Comparison of ENCODE assay signal across 1 cellular context in the genomic region with DNA sequence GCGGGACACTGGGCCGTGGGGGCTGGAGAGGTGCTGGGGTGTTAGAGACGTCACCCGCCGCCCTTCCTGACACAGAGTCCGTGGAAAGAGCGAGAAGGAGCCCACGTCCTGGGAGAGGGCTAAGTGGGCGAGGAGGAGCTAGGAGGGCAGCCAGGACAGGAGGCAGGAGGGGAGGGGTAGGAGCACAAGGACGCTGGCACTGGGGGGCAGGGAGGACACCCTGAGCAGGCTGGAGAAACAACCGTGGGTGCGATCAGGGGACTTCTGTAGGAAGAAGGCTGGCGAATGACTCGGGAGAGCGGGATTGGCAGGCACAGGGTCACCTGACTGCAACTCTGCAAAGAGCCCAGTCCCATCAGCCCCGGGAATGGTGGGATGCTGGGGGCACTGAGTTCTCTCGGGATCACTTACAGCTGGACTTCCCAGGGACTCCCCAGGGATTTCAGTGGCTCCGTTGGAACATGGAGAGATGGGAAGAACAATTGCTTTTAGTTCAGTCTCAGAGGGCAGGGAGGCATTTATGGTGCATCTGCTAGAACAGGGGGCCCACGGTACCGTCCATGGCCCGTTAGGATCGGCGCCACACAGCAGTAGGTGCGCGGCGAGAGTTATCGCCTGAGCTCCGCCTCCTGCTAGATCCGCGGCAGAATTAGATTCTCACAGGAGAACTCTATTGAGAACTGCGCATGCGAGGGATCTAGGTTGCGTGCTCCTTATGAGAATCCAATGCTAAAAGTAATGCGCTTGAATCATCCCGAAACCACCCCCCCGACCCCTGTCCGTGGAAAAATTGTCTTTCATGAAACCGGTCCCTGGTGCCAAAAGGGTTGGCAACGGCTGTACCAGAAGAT.
TF ChIP-seq lines count a peak whose summit lies in the region.

No MANE protein-coding gene starts in this region.

TF ChIP-seq in liver, 16 proteins besides CTCF, POLR2A, EP300 and RAD21 (continued from another document):
- no peak for TF ChIP-seq REST (IDR thresholded peaks at IDR 0.05)
- TF ChIP-seq, protein P1, sequence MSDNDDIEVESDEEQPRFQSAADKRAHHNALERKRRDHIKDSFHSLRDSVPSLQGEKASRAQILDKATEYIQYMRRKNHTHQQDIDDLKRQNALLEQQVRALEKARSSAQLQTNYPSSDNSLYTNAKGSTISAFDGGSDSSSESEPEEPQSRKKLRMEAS (IDR thresholded peaks at IDR 0.05), result no peak
